Comparison of ENCODE assay signal across 29 cellular contexts in genomic region chr6:148452921-148453320, GRCh38.
"Had no signal": no experiment of that assay in that cellular context is flagged by ENCODE, and none has a peak within 500 bp of the region (broad histone marks: within the 10 kb centered on the region; RNA-seq: fewer than 3 reads in every experiment).

No MANE protein-coding gene starts in this region.

- H3K9me3 ChIP-seq: adrenal gland, ascending aorta, esophagus squamous epithelium, gastrocnemius medialis, left ventricle myocardium inferior, right lobe of liver, thoracic aorta, upper lobe of right lung had no signal

- H3K9me3 Mint-ChIP-seq: activated T-cell treated with anti-CD3 and anti-CD28 coated beads, Interleukin-2, amount 50 U/mL, for 24 hours; activated T-helper 17 cell treated with anti-CD3 and anti-CD28 coated beads, Interleukin-2, amount 50 U/mL, for 72 hours; effector memory CD8-positive, alpha-beta T cell; mesothelial cell of epicardium; natural killer cell treated with Interleukin-12 subunit alpha and Interleukin-12 subunit beta and Interleukin-15 and Interleukin-18, amount 100 ng/mL, for 72 hours; stimulated activated naive B cell treated with anti-CD40 and anti-IgM and Interleukin-4, amounts not matched to agents 10 μg/mL and 1 μg/mL and 100 μg/mL, for 72 hours; WTC11 had no signal

- H3K27ac Mint-ChIP-seq: activated naive CD8-positive, alpha-beta T cell; activated T-cell treated with anti-CD3 and anti-CD28 coated beads, Interleukin-2, amount 50 U/mL, for 24 hours; activated T-helper 17 cell treated with anti-CD3 and anti-CD28 coated beads, Interleukin-2, amount 50 U/mL, for 72 hours; effector memory CD8-positive, alpha-beta T cell; mesothelial cell of epicardium; natural killer cell treated with Interleukin-12 subunit alpha and Interleukin-12 subunit beta and Interleukin-15 and Interleukin-18, amount 100 ng/mL, for 72 hours; stimulated activated naive B cell treated with anti-CD40 and anti-IgM and Interleukin-4, amounts not matched to agents 10 μg/mL and 1 μg/mL and 100 μg/mL, for 72 hours; WTC11 had no signal

- H3K4me3 Mint-ChIP-seq: activated naive CD8-positive, alpha-beta T cell; activated T-cell treated with anti-CD3 and anti-CD28 coated beads, Interleukin-2, amount 50 U/mL, for 24 hours; activated T-helper 17 cell treated with anti-CD3 and anti-CD28 coated beads, Interleukin-2, amount 50 U/mL, for 72 hours; effector memory CD8-positive, alpha-beta T cell; mesothelial cell of epicardium; natural killer cell treated with Interleukin-12 subunit alpha and Interleukin-12 subunit beta and Interleukin-15 and Interleukin-18, amount 100 ng/mL, for 72 hours; stimulated activated naive B cell treated with anti-CD40 and anti-IgM and Interleukin-4, amounts not matched to agents 10 μg/mL and 1 μg/mL and 100 μg/mL, for 72 hours; WTC11 had no signal

- H3K27me3 ChIP-seq: adrenal gland, ascending aorta, brain microvascular endothelial cell, esophagus squamous epithelium, gastrocnemius medialis, right lobe of liver, upper lobe of right lung had no signal

- ATAC-seq: activated T-helper 17 cell treated with anti-CD3 and anti-CD28 coated beads, Interleukin-2, amount 50 U/mL, for 72 hours; effector memory CD8-positive, alpha-beta T cell; gastrocnemius medialis; natural killer cell treated with Interleukin-12 subunit alpha and Interleukin-12 subunit beta and Interleukin-15 and Interleukin-18, amount 100 ng/mL, for 72 hours; right lobe of liver; stimulated activated naive B cell treated with anti-CD40 and anti-IgM and Interleukin-4, amounts not matched to agents 10 μg/mL and 1 μg/mL and 100 μg/mL, for 72 hours; upper lobe of right lung; WTC11 had no signal

- H3K27ac ChIP-seq: adrenal gland, ascending aorta, brain microvascular endothelial cell, esophagus squamous epithelium, right lobe of liver, thoracic aorta, upper lobe of right lung had no signal

- H3K4me3 ChIP-seq: adrenal gland, ascending aorta, esophagus squamous epithelium, gastrocnemius medialis, left ventricle myocardium inferior, right lobe of liver, smooth muscle cell, thoracic aorta, upper lobe of right lung had no signal

- DNase-seq: activated CD4-positive, alpha-beta T cell treated with anti-CD3 and anti-CD28 coated beads, Interleukin-2, amount 50 U/mL, for 4 hours; activated CD8-positive, alpha-beta memory T cell treated with anti-CD3 and anti-CD28 coated beads for 24 hours; activated CD8-positive, alpha-beta memory T cell treated with anti-CD3 and anti-CD28 coated beads, Interleukin-2, amount 50 U/mL, for 4 hours; activated T-cell treated with anti-CD3 and anti-CD28 coated beads, Interleukin-2, amount 50 U/mL, for 24 hours; adrenal gland; brain microvascular endothelial cell; central memory CD4-positive, alpha-beta T cell; dermis blood vessel endothelial cell; effector memory CD8-positive, alpha-beta T cell; esophagus squamous epithelium; gastrocnemius medialis; head of caudate nucleus; hypothalamus; left ventricle myocardium inferior; mammary epithelial cell; occipital lobe; right lobe of liver; stimulated activated CD4-positive, alpha-beta T cell treated with anti-CD3 and anti-CD28 coated beads, Interleukin-15, amount 100 ng/mL, for 24 hours; stimulated activated naive B cell treated with anti-CD40 and anti-IgM and Interleukin-4, amounts not matched to agents 10 μg/mL and 1 μg/mL and 100 μg/mL, for 72 hours; T-helper 9 cell; upper lobe of right lung had no signal

- H3K36me3 ChIP-seq: adrenal gland, brain microvascular endothelial cell, gastrocnemius medialis, right lobe of liver, thoracic aorta, upper lobe of right lung had no signal

- H3K36me3 Mint-ChIP-seq: activated naive CD8-positive, alpha-beta T cell; natural killer cell treated with Interleukin-12 subunit alpha and Interleukin-12 subunit beta and Interleukin-15 and Interleukin-18, amount 100 ng/mL, for 72 hours; stimulated activated naive B cell treated with anti-CD40 and anti-IgM and Interleukin-4, amounts not matched to agents 10 μg/mL and 1 μg/mL and 100 μg/mL, for 72 hours had no signal

- H3K4me1 ChIP-seq: adrenal gland, ascending aorta, right lobe of liver had no signal

- H3K4me2 ChIP-seq: smooth muscle cell had no signal
